Comparison of ENCODE assay signal across 13 cellular contexts in genomic region chr18:44654555-44654954, GRCh38. TPM values are rescaled to one million over a fixed set of nuclear protein-coding genes. Genes with fewer than 3 reads are reported as not detected.
A peak's percentile ranks its signal among the peaks of the same experiment; 100 is the strongest.
DNase-seq lines count a peak whose midpoint lies in the region; ATAC-seq, FAIRE-seq and TF ChIP-seq lines count a peak whose summit lies in the region.
"Had no signal": no experiment of that assay in that cellular context is flagged by ENCODE, and none has a peak within 500 bp of the region (broad histone marks: within the 10 kb centered on the region; RNA-seq: fewer than 3 reads in every experiment).

No MANE protein-coding gene starts in this region.

- H2AFZ ChIP-seq in mammary epithelial cell (ENCODE audit: low read depth, low read length): no peak overlapping the region

- TF ChIP-seq CTCF in A549 (IDR thresholded peaks at IDR 0.05): no peak
- TF ChIP-seq CTCF in mammary epithelial cell (conservative IDR thresholded peaks at IDR 0.05 in 1 of 2, IDR thresholded peaks at IDR 0.05 in 1 of 2; ENCODE audit: extremely low read depth in 1 of 2, insufficient read depth in 1 of 2, low read depth in 1 of 2, low read length in 2 of 2): no peak
- TF ChIP-seq CTCF in kidney epithelial cell (IDR thresholded peaks at IDR 0.05; ENCODE audit: insufficient read depth, low read length, poor library complexity, severe bottlenecking): no peak
- no peak for TF ChIP-seq CTCF in right atrium auricular region (IDR thresholded peaks at IDR 0.05)

- BruUV-seq in mammary epithelial cell (replicated peaks; lab: Mats Ljungman, UMichigan): no TSS peak

- no peaks in the 10 kb centered on the region for H4K20me1 ChIP-seq in mammary epithelial cell (ENCODE audit: insufficient read depth, low read length)

- H3K79me2 ChIP-seq in mammary epithelial cell (ENCODE audit: insufficient read depth, low read length): no peaks in the 10 kb centered on the region

- CTCF ChIA-PET in A549 (lab: Yijun Ruan, JAX) (no interaction called here), mammary epithelial cell (lab: Charles Lee; ENCODE audit: low non-redundant PET) (no interaction called here)

- peak; percentile 57 to 59; a peak in 3 of 6 replicates for ATAC-seq in A549
- ATAC-seq: Right ventricle myocardium inferior had no signal

- TF ChIP-seq EP300 in A549 (IDR thresholded peaks at IDR 0.05): no peak

- in situ Hi-C loops in mammary epithelial cell (cut with MboI; ENCODE audit: low sequenced_read_pairs in 2 of 2) (no loop called here), KBM-7 (cut with MboI; ENCODE audit: low pct_unique_long_range_greater_than_20kb, low sequenced_read_pairs) (no loop called here)

- intact Hi-C loops in mammary epithelial cell (cut with micrococcal nuclease): no loop called here

- POLR2A ChIA-PET in A549 (lab: Yijun Ruan, JAX): no interaction called here

- H3K4me2 ChIP-seq in A549 (peak overlapping the region; percentile 31; the same call in 2 of the 3 replicates), mammary epithelial cell (ENCODE audit: insufficient read depth, low read depth, low read length) (peak overlapping the region; percentile 41)

- H3K27ac ChIP-seq in A549 (no peak overlapping the region), mammary epithelial cell (ENCODE audit: insufficient read depth, low read depth, low read length) (peak overlapping the region; percentile 73), right atrium auricular region (no peak overlapping the region)

- WGBS in A549 (ENCODE audit: missing lambda C conversion rate): 4% methylated on average over 3 of the region's 3 CpGs
- WGBS in mammary epithelial cell (ENCODE audit: low coverage, missing lambda C conversion rate): 0% methylated on average over 3 of the region's 3 CpGs

- no peak overlapping the region for H3K4me3 ChIP-seq in A549
- no peak overlapping the region for H3K4me3 ChIP-seq in mammary epithelial cell (replicated peaks in 1 of 3; ENCODE audit: insufficient read depth in 1 of 3, low read depth in 2 of 3, low read length in 3 of 3)
- no peak overlapping the region for H3K4me3 ChIP-seq in kidney epithelial cell (ENCODE audit: low read depth, low read length)
- H3K4me3 ChIP-seq in right atrium auricular region: no peak overlapping the region

- DNase-seq in A549 (ENCODE audit: low read depth in 1 of 2, low spot score in 1 of 2) (peak in 1 of 2 experiments; percentile 36), HT1080 (ENCODE audit: low read depth) (peak; percentile 78), mammary epithelial cell (peak; percentile 89), kidney epithelial cell (ENCODE audit: low read depth) (peak; percentile 84), KBM-7 (no peak), dermis blood vessel endothelial cell (no peak), Kasumi-1 (lab: John Stamatoyannopoulos, UW) (no peak), right atrium auricular region (ENCODE audit: low spot score) (no peak)
- DNase-seq: activated CD4-positive, CD25-positive, alpha-beta regulatory T cell; AML-193; GOT3; NCI-H446 had no signal

- no peak for TF ChIP-seq POLR2A in A549 (IDR thresholded peaks at IDR 0.05; ENCODE audit: low read length)

- FAIRE-seq in A549 (lab: Jason Lieb, UNC): no peak

- no peaks in the 10 kb centered on the region for H3K27me3 ChIP-seq in mammary epithelial cell (ENCODE audit: insufficient read depth, low read length)
- no peaks in the 10 kb centered on the region for H3K27me3 ChIP-seq in kidney epithelial cell (ENCODE audit: control insufficient read depth, insufficient read depth, low read length)
- no peaks in the 10 kb centered on the region for H3K27me3 ChIP-seq in right atrium auricular region

- H3K9ac ChIP-seq in mammary epithelial cell (ENCODE audit: insufficient read depth, low read length): peak overlapping the region; percentile 5

- no peaks in the 10 kb centered on the region for H3K9me3 ChIP-seq in A549
- H3K9me3 ChIP-seq in mammary epithelial cell (replicated peaks; ENCODE audit: insufficient read depth, low read length): no peaks in the 10 kb centered on the region
- no peaks in the 10 kb centered on the region for H3K9me3 ChIP-seq in right atrium auricular region

- H3K36me3 ChIP-seq in mammary epithelial cell (ENCODE audit: insufficient read depth, low read length) (no peaks in the 10 kb centered on the region), kidney epithelial cell (ENCODE audit: control insufficient read depth, insufficient read depth, low read length) (no peaks in the 10 kb centered on the region), right atrium auricular region (no peaks in the 10 kb centered on the region)

- TF ChIP-seq RAD21 in A549 (conservative IDR thresholded peaks at IDR 0.05 in 1 of 2, IDR thresholded peaks at IDR 0.05 in 1 of 2): no peak

- H3K4me1 ChIP-seq in A549 (peaks cover 30% of the 10 kb centered on the region), mammary epithelial cell (ENCODE audit: insufficient read depth, low read length) (peaks cover 13% of the 10 kb centered on the region), right atrium auricular region (peaks cover 0 to 10% of the 10 kb centered on the region in 2 donors)

- dilution Hi-C loops in mammary epithelial cell (cut with HindIII; ENCODE audit: low sequenced_read_pairs): no loop called here

TF ChIP-seq in A549, 52 proteins besides CTCF, POLR2A, EP300 and RAD21:
- TF ChIP-seq, protein P1, sequence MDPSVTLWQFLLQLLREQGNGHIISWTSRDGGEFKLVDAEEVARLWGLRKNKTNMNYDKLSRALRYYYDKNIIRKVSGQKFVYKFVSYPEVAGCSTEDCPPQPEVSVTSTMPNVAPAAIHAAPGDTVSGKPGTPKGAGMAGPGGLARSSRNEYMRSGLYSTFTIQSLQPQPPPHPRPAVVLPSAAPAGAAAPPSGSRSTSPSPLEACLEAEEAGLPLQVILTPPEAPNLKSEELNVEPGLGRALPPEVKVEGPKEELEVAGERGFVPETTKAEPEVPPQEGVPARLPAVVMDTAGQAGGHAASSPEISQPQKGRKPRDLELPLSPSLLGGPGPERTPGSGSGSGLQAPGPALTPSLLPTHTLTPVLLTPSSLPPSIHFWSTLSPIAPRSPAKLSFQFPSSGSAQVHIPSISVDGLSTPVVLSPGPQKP (IDR thresholded peaks at IDR 0.05; ENCODE audit: low read depth, low read length): no peak
- TF ChIP-seq KDM5A (IDR thresholded peaks at IDR 0.05): no peak
- TF ChIP-seq KDM1A (IDR thresholded peaks at IDR 0.05; ENCODE audit: low read depth): no peak
- TF ChIP-seq CBX2 (IDR thresholded peaks at IDR 0.05; ENCODE audit: borderline replicate concordance, low read depth): no peak
- TF ChIP-seq RCOR1 (IDR thresholded peaks at IDR 0.05; ENCODE audit: low read depth, low read length): no peak
- no peak for TF ChIP-seq CHD2 (IDR thresholded peaks at IDR 0.05; ENCODE audit: low read length, partially characterized antibody)
TF ChIP-seq in A549: peak in this region for 0.

RNA-seq across cellular contexts. Expression of gene SETBP1, which starts 26.1 kb away (rescaled TPM):
- polyA plus RNA-seq in A549 (2011; rRNA removed) (1.9 and 2.2 TPM in 2 replicates), A549 (2017; fragmentation: RNase III; extraction: RNeasy Plus Mini Kit Qiagen cat#74134 plus additional on column Dnase treatment) (0.43 to 0.54 TPM (median 0.50 TPM) in 3 replicates), mammary epithelial cell (7.4 TPM)
- 0.40 and 0.44 TPM in 2 replicates for polyA plus RNA-seq in A549 (2012; cell fraction: cytosol; rRNA removed)
- polyA plus RNA-seq in A549 (2012; cell fraction: nucleus; rRNA removed): 0.31 and 0.75 TPM in 2 replicates
- polyA minus RNA-seq in A549 (2011; rRNA and poly(A)+ RNA removed): 4.5 and 4.8 TPM in 2 replicates
- total RNA-seq in HT1080 (2014; rRNA removed; shearing (Covaris generic)): 2.1 and 2.7 TPM in 2 replicates
- 1.1 and 1.3 TPM in 2 replicates for polyA plus RNA-seq in HT1080 (2015; cell fraction: cytosol; rRNA removed)
- polyA plus RNA-seq in HT1080 (2015; cell fraction: nucleus; rRNA removed): 1.5 and 2.3 TPM in 2 replicates
- total RNA-seq in mammary epithelial cell (10 to 100 TPM; 23.2 to 34.7 TPM), kidney epithelial cell (2.9 and 3.4 TPM in 2 replicates), dermis blood vessel endothelial cell (2.7 and 4.8 TPM in 2 replicates), right atrium auricular region (10 to 100 TPM in 1 of 2 donors, 1 to 10 TPM in 1; 7.8 to 13.4 TPM)
- 12.7 TPM for polyA minus RNA-seq in mammary epithelial cell

Comparison
In these comparisons a context has a peak if more than half of its experiments do, and no peak if none do; other contexts are left out.
1. DNase-seq: peak in HT1080 (single experiment), mammary epithelial cell (single experiment) and kidney epithelial cell (single experiment); none in KBM-7 (single experiment), dermis blood vessel endothelial cell (single experiment), Kasumi-1 (0 of 2) and right atrium auricular region (single experiment).